16 cellular contexts compared by ENCODE assay signal in genomic region chr2:11454824-11455223, GRCh38. TPM values are rescaled to one million over a fixed set of nuclear protein-coding genes. Genes with fewer than 3 reads are reported as not detected.
DNase-seq lines count a peak whose midpoint lies in the region; ATAC-seq and TF ChIP-seq lines count a peak whose summit lies in the region.
"Had no signal": no experiment of that assay in that cellular context is flagged by ENCODE, and none has a peak within 500 bp of the region (broad histone marks: within the 10 kb centered on the region; RNA-seq: fewer than 3 reads in every experiment).

No MANE protein-coding gene starts in this region.

- no peaks in the 10 kb centered on the region for H3K9me3 Mint-ChIP-seq in activated T-cell treated with anti-CD3 and anti-CD28 coated beads, Interleukin-2, amount 50 U/mL, for 72 hours
- H3K9me3 Mint-ChIP-seq in activated T-cell treated with anti-CD3 and anti-CD28 coated beads, Interleukin-2, amount 50 U/mL, for 4 hours, result no peaks in the 10 kb centered on the region
- H3K9me3 Mint-ChIP-seq in nephron progenitor cell, result no peaks in the 10 kb centered on the region
- no peaks in the 10 kb centered on the region for H3K9me3 Mint-ChIP-seq in glutamatergic neuron (ENCODE audit: unreplicated experiment)
- no peaks in the 10 kb centered on the region for H3K9me3 Mint-ChIP-seq in type B pancreatic cell
- H3K9me3 Mint-ChIP-seq: CD4-positive, alpha-beta T cell; CD8-positive, alpha-beta memory T cell; GM23338; H9 had no signal

- DNase-seq in activated T-cell treated with anti-CD3 and anti-CD28 coated beads, Interleukin-2, amount 50 U/mL, for 72 hours, result no peak
- DNase-seq in activated T-cell treated with anti-CD3 and anti-CD28 coated beads, Interleukin-2, amount 50 U/mL, for 4 hours, result no peak
- DNase-seq in T-helper 17 cell, result no peak
- no peak for DNase-seq in nephron progenitor cell
- no peak for DNase-seq in glutamatergic neuron
- no peak for DNase-seq in type B pancreatic cell (ENCODE audit: extremely low spot score, unreplicated experiment)
- DNase-seq: CD4-positive, alpha-beta T cell; CD8-positive, alpha-beta memory T cell; DMS53; DMS79 treated with DMSO at 0.1 percent for 48 hours; GF-D8; H9 had no signal

- peaks cover 16% of the 10 kb centered on the region for H3K4me1 Mint-ChIP-seq in activated T-cell treated with anti-CD3 and anti-CD28 coated beads, Interleukin-2, amount 50 U/mL, for 72 hours (ENCODE audit: low read depth)
- peaks cover 17% of the 10 kb centered on the region for H3K4me1 Mint-ChIP-seq in activated T-cell treated with anti-CD3 and anti-CD28 coated beads, Interleukin-2, amount 50 U/mL, for 4 hours (ENCODE audit: low read depth)
- H3K4me1 Mint-ChIP-seq in T-helper 17 cell (peaks cover 11% of the 10 kb centered on the region), nephron progenitor cell (peaks cover 25% of the 10 kb centered on the region), glutamatergic neuron (ENCODE audit: low read depth, unreplicated experiment) (peaks cover 22% of the 10 kb centered on the region), type B pancreatic cell (ENCODE audit: unreplicated experiment) (peaks cover 23% of the 10 kb centered on the region)

- no peak overlapping the region for H3K4me3 Mint-ChIP-seq in activated T-cell treated with anti-CD3 and anti-CD28 coated beads, Interleukin-2, amount 50 U/mL, for 72 hours
- no peak overlapping the region for H3K4me3 Mint-ChIP-seq in activated T-cell treated with anti-CD3 and anti-CD28 coated beads, Interleukin-2, amount 50 U/mL, for 4 hours
- H3K4me3 Mint-ChIP-seq in T-helper 17 cell (no peak overlapping the region), nephron progenitor cell (no peak overlapping the region), glutamatergic neuron (ENCODE audit: unreplicated experiment) (no peak overlapping the region), type B pancreatic cell (no peak overlapping the region)
- H3K4me3 Mint-ChIP-seq: B cell; CD4-positive, alpha-beta T cell; CD8-positive, alpha-beta memory T cell; GM23338; H9 had no signal

- H3K27ac Mint-ChIP-seq in activated T-cell treated with anti-CD3 and anti-CD28 coated beads, Interleukin-2, amount 50 U/mL, for 72 hours, result peak overlapping the region; percentile 38
- H3K27ac Mint-ChIP-seq in T-helper 17 cell, result peak overlapping the region; percentile 32
- peak overlapping the region; percentile 24 for H3K27ac Mint-ChIP-seq in nephron progenitor cell
- H3K27ac Mint-ChIP-seq in glutamatergic neuron (ENCODE audit: unreplicated experiment), result no peak overlapping the region
- no peak overlapping the region for H3K27ac Mint-ChIP-seq in type B pancreatic cell
- H3K27ac Mint-ChIP-seq: B cell had no signal

- no peaks in the 10 kb centered on the region for H3K27me3 Mint-ChIP-seq in activated T-cell treated with anti-CD3 and anti-CD28 coated beads, Interleukin-2, amount 50 U/mL, for 72 hours (ENCODE audit: low read depth)
- H3K27me3 Mint-ChIP-seq in activated T-cell treated with anti-CD3 and anti-CD28 coated beads, Interleukin-2, amount 50 U/mL, for 4 hours (ENCODE audit: low read depth), result no peaks in the 10 kb centered on the region
- H3K27me3 Mint-ChIP-seq in T-helper 17 cell (no peaks in the 10 kb centered on the region), nephron progenitor cell (ENCODE audit: low read depth, poor library complexity) (no peaks in the 10 kb centered on the region), glutamatergic neuron (ENCODE audit: unreplicated experiment) (peaks cover 2% of the 10 kb centered on the region), type B pancreatic cell (no peaks in the 10 kb centered on the region)
- H3K27me3 Mint-ChIP-seq: B cell; CD4-positive, alpha-beta T cell had no signal

- H3K36me3 Mint-ChIP-seq in activated T-cell treated with anti-CD3 and anti-CD28 coated beads, Interleukin-2, amount 50 U/mL, for 72 hours (ENCODE audit: insufficient read depth in 2 of 2), result peaks cover 0 to 6% of the 10 kb centered on the region in 2 donors
- H3K36me3 Mint-ChIP-seq in activated T-cell treated with anti-CD3 and anti-CD28 coated beads, Interleukin-2, amount 50 U/mL, for 4 hours (ENCODE audit: insufficient read depth), result peaks cover 28% of the 10 kb centered on the region
- H3K36me3 Mint-ChIP-seq in T-helper 17 cell (ENCODE audit: low read depth) (no peaks in the 10 kb centered on the region), nephron progenitor cell (ENCODE audit: low read depth) (peaks cover 41% of the 10 kb centered on the region), glutamatergic neuron (ENCODE audit: unreplicated experiment) (no peaks in the 10 kb centered on the region), type B pancreatic cell (peaks cover 10% of the 10 kb centered on the region)

- no peak for TF ChIP-seq CTCF in nephron progenitor cell (IDR thresholded peaks at IDR 0.05)
- TF ChIP-seq CTCF in glutamatergic neuron (IDR thresholded peaks at IDR 0.05; ENCODE audit: partially characterized antibody, unreplicated experiment), result no peak
- TF ChIP-seq CTCF in type B pancreatic cell (conservative IDR thresholded peaks at IDR 0.05), result no peak

- ATAC-seq in activated T-cell treated with anti-CD3 and anti-CD28 coated beads, Interleukin-2, amount 50 U/mL, for 72 hours (replicated peaks in 1 of 2), result no peak
- ATAC-seq in activated T-cell treated with anti-CD3 and anti-CD28 coated beads, Interleukin-2, amount 50 U/mL, for 4 hours, result no peak
- ATAC-seq in T-helper 17 cell, result no peak
- ATAC-seq: GM23338, HCT116 had no signal

- H3K9me3 ChIP-seq in T-helper 17 cell (ENCODE audit: control insufficient read depth, low read length, poor library complexity, severe bottlenecking), result no peaks in the 10 kb centered on the region
- H3K9me3 ChIP-seq: BLaER1 had no signal

RNA-seq across cellular contexts. Expression of gene E2F6, which starts 11.1 kb away (rescaled TPM):
- total RNA-seq in activated T-cell treated with anti-CD3 and anti-CD28 coated beads, Interleukin-2, amount 50 U/mL, for 72 hours, result 1 to 10 TPM; 6.8 to 8.3 TPM
- total RNA-seq in activated T-cell treated with anti-CD3 and anti-CD28 coated beads, Interleukin-2, amount 50 U/mL, for 4 hours, result 10 to 100 TPM; 21.8 to 23.7 (median 23.2) TPM
- total RNA-seq in T-helper 17 cell (1 to 10 TPM; 4.4 to 5.1 TPM), glutamatergic neuron (ENCODE audit: unreplicated experiment) (22.1 TPM), type B pancreatic cell (ENCODE audit: low replicate concordance) (14.2 and 19.4 TPM in 2 replicates)

Comparison
In these comparisons a context has a peak if more than half of its experiments do, and no peak if none do; other contexts are left out.
1. H3K27ac Mint-ChIP-seq: peak in activated T-cell treated with anti-CD3 and anti-CD28 coated beads, Interleukin-2, amount 50 U/mL, for 72 hours (single experiment), T-helper 17 cell (single experiment) and nephron progenitor cell (single experiment); none in glutamatergic neuron (single experiment) and type B pancreatic cell (single experiment).